In the genomic region with DNA sequence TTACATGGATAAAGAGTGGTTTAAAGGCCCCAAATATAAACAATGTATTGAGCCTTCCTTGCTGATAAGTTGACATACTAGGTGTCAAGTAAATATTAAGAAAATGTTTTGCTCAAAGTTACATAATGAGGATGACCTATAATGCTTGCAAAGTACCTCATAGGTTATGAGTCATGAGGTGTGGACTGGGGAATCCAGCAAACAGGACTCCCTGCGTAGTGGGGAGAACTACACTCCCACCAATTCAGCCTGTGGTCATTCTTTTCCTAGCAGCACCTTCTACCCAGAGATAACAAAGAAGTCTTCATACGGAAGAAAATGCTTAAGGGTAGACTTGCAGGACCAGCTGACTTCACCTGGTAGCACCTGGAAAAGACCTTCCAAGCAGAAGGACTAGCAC, we compare ENCODE assay signal across 16 cellular contexts.
"Had no signal": no experiment of that assay in that cellular context is flagged by ENCODE, and none has a peak within 500 bp of the region (broad histone marks: within the 10 kb centered on the region; RNA-seq: fewer than 3 reads in every experiment).

No MANE protein-coding gene starts in this region.

- H3K9me3 ChIP-seq: colonic mucosa, upper lobe of right lung had no signal

- ATAC-seq: upper lobe of right lung had no signal

- DNase-seq: activated B cell treated with CpG ODN at 0.5 μM for 24 hours; activated CD4-positive, alpha-beta memory T cell treated with anti-CD3 and anti-CD28 coated beads for 36 hours; activated CD4-positive, alpha-beta T cell treated with anti-CD3 and anti-CD28 coated beads for 4 hours; central memory CD4-positive, alpha-beta T cell; colonic mucosa; endodermal cell; glutamatergic neuron; hypothalamus; islet precursor cell; midbrain; nucleus accumbens; retina; stimulated activated CD8-positive, alpha-beta memory T cell treated with anti-CD3 and anti-CD28 coated beads, Interleukin-4, amount 100 ng/mL, for 48 hours; stimulated activated naive CD4-positive, alpha-beta T cell; T-helper 9 cell; upper lobe of right lung had no signal

- H3K4me1 ChIP-seq: colonic mucosa, upper lobe of right lung had no signal

- H3K36me3 ChIP-seq: colonic mucosa, upper lobe of right lung had no signal

- H3K27ac ChIP-seq: colonic mucosa, upper lobe of right lung had no signal

- H3K27me3 ChIP-seq: colonic mucosa, upper lobe of right lung had no signal

- H3K4me3 ChIP-seq: colonic mucosa, upper lobe of right lung had no signal
